Comparison of ENCODE assay signal across 15 cellular contexts in genomic region chr2:19982268-19982667, GRCh38. TPM values are rescaled to one million over a fixed set of nuclear protein-coding genes. Genes with fewer than 3 reads are reported as not detected.
"Had no signal": no experiment of that assay in that cellular context is flagged by ENCODE, and none has a peak within 500 bp of the region (broad histone marks: within the 10 kb centered on the region; RNA-seq: fewer than 3 reads in every experiment).

No MANE protein-coding gene starts in this region.

- DNase-seq: activated naive CD4-positive, alpha-beta T cell treated with anti-CD3 and anti-CD28 coated beads for 36 hours; amniotic stem cell; brain microvascular endothelial cell; endodermal cell; heart left ventricle; mammary epithelial cell; natural killer cell; nucleus accumbens; sigmoid colon; stimulated activated CD4-positive, alpha-beta T cell treated with anti-CD3 and anti-CD28 coated beads, Interleukin-4, amount 100 ng/mL, for 1 hour; stimulated activated CD8-positive, alpha-beta memory T cell treated with anti-CD3 and anti-CD28 coated beads, Interleukin-4, amount 100 ng/mL, for 48 hours; stomach; T-helper 9 cell had no signal

- H3K27me3 ChIP-seq: brain microvascular endothelial cell, heart left ventricle, sigmoid colon, stomach had no signal

- H3K9me3 ChIP-seq: heart left ventricle, sigmoid colon, stomach, thoracic aorta had no signal

- H3K4me1 ChIP-seq: heart left ventricle, sigmoid colon had no signal

- H3K36me3 ChIP-seq: thoracic aorta had no signal

- ATAC-seq: activated T-helper 17 cell treated with anti-CD3 and anti-CD28 coated beads, Interleukin-2, amount 50 U/mL, for 72 hours; heart left ventricle; natural killer cell had no signal

- H3K27ac ChIP-seq: brain microvascular endothelial cell, heart left ventricle, sigmoid colon, stomach, thoracic aorta had no signal

- H3K4me3 ChIP-seq: heart left ventricle, sigmoid colon, stomach, thoracic aorta had no signal

RNA-seq across cellular contexts. Expression of gene MATN3, which starts 30.2 kb away (rescaled TPM):
- total RNA-seq: activated naive CD4-positive, alpha-beta T cell treated with anti-CD3 and anti-CD28 coated beads for 36 hours; activated T-helper 17 cell treated with anti-CD3 and anti-CD28 coated beads, Interleukin-2, amount 50 U/mL, for 72 hours; natural killer cell had no signal
